ENCODE assay signal across 1 cellular context in genomic region chr3:146589899-146590508, GRCh38.
TF ChIP-seq lines count a peak whose summit lies in the region.

No MANE protein-coding gene starts in this region.

TF ChIP-seq in WTC11, 78 proteins besides CTCF, POLR2A, EP300 and RAD21 (continued from another document):
- no peak for TF ChIP-seq ZNF138 (CRISPR knock-in tag; conservative IDR thresholded peaks at IDR 0.05)
